8 cellular contexts compared by ENCODE assay signal in the genomic region with DNA sequence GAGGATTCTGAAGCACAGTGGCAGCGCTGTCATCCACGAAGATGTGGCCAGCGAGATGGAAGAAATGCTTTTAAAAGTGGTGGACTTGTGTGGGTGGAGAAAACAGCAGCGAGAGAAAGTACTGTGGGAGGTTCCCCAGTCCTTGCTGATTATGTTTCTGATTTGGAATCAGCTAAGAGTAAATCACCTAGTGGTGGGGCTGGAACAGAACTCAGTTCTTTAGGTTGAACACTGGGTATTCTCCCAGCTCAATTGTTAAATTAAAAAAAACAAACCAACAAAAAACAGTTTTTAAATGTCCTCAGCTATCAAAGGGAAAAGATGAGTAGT. TPM values are rescaled to one million over a fixed set of nuclear protein-coding genes. Genes with fewer than 3 reads are reported as not detected.
A peak's percentile ranks its signal among the peaks of the same experiment; 100 is the strongest.
DNase-seq lines count a peak whose midpoint lies in the region; ATAC-seq and TF ChIP-seq lines count a peak whose summit lies in the region.

No MANE protein-coding gene starts in this region.

- peaks cover 29 to 40% (median 39%) of the 10 kb centered on the region in 4 donors for H3K4me1 Mint-ChIP-seq in CD4-positive, CD25-positive, alpha-beta regulatory T cell
- H3K4me1 Mint-ChIP-seq in activated B cell treated with CpG ODN at 0.5 μM for 24 hours: peaks cover 26% of the 10 kb centered on the region

- peaks cover 25% of the 10 kb centered on the region for H3K4me1 ChIP-seq in CD4-positive, CD25-positive, alpha-beta regulatory T cell (ENCODE audit: control insufficient read depth, insufficient read depth, low read length, poor library complexity, severe bottlenecking)

- H3K27ac ChIP-seq in CD4-positive, CD25-positive, alpha-beta regulatory T cell (ENCODE audit: insufficient read depth, low read length, poor library complexity, severe bottlenecking): peak overlapping the region; percentile 49

- DNase-seq in CD4-positive, CD25-positive, alpha-beta regulatory T cell: peak in 2 of 3 donors; percentile 43 to 56
- DNase-seq in activated B cell treated with CpG ODN at 0.5 μM for 24 hours (no peak), germinal center (ENCODE audit: low spot score) (peak; percentile 57), renal cortical epithelial cell (ENCODE audit: low read depth) (peak; percentile 34), NCI-H2171 (lab: John Stamatoyannopoulos, UW) (no peak)

- peaks cover 27% of the 10 kb centered on the region for H3K27me3 Mint-ChIP-seq in CD4-positive, CD25-positive, alpha-beta regulatory T cell
- peaks cover 29% of the 10 kb centered on the region for H3K27me3 Mint-ChIP-seq in activated B cell treated with CpG ODN at 0.5 μM for 24 hours

- no peaks in the 10 kb centered on the region for H3K36me3 ChIP-seq in CD4-positive, CD25-positive, alpha-beta regulatory T cell (ENCODE audit: control insufficient read depth, insufficient read depth, low read length)

- peak overlapping the region in 1 of 3 donors; percentile 24 for H3K27ac Mint-ChIP-seq in CD4-positive, CD25-positive, alpha-beta regulatory T cell
- H3K27ac Mint-ChIP-seq in activated B cell treated with CpG ODN at 0.5 μM for 24 hours: peak overlapping the region; percentile 30

- peaks cover 15% of the 10 kb centered on the region for H3K27me3 ChIP-seq in CD4-positive, CD25-positive, alpha-beta regulatory T cell (ENCODE audit: control insufficient read depth, insufficient read depth, low read length)

- H3K4me3 ChIP-seq in CD4-positive, CD25-positive, alpha-beta regulatory T cell (ENCODE audit: low read depth, low read length): peak overlapping the region; percentile 94

- POLR2A ChIA-PET in activated B cell treated with CpG ODN at 0.5 μM for 24 hours (lab: Charles Lee): interaction anchor here (0.6 kb wide), 1 partner anchor 10 kb away, joined by 3 read pairs; no protein-coding TSS in a partner anchor

- peak; percentile 29 to 47 for ATAC-seq in CD4-positive, CD25-positive, alpha-beta regulatory T cell (ENCODE audit: low read depth in 2 of 2)
- ATAC-seq in GM19324 (IDR thresholded peaks at IDR 0.05; ENCODE audit: low FRiP score, unreplicated experiment) (peak; percentile 13), HG03378 (IDR thresholded peaks at IDR 0.05; ENCODE audit: unreplicated experiment) (peak; percentile 30), activated B cell treated with CpG ODN at 0.5 μM for 24 hours (ENCODE audit: low read depth) (peak; percentile 53), GM19463 (IDR thresholded peaks at IDR 0.05; ENCODE audit: unreplicated experiment) (no peak)

- H3K36me3 Mint-ChIP-seq in CD4-positive, CD25-positive, alpha-beta regulatory T cell: peaks cover 17% of the 10 kb centered on the region
- peaks cover 22% of the 10 kb centered on the region for H3K36me3 Mint-ChIP-seq in activated B cell treated with CpG ODN at 0.5 μM for 24 hours (ENCODE audit: low read depth)

- CTCF ChIA-PET in activated B cell treated with CpG ODN at 0.5 μM for 24 hours (lab: Charles Lee): no interaction called here

- intact Hi-C loops in activated B cell treated with CpG ODN at 0.5 μM for 24 hours (cut with micrococcal nuclease): no loop called here

- TF ChIP-seq CTCF in activated B cell treated with CpG ODN at 0.5 μM for 24 hours (IDR thresholded peaks at IDR 0.05): no peak

- peak overlapping the region; percentile 71 to 86 (median 84) for H3K4me3 Mint-ChIP-seq in CD4-positive, CD25-positive, alpha-beta regulatory T cell
- H3K4me3 Mint-ChIP-seq in activated B cell treated with CpG ODN at 0.5 μM for 24 hours: peak overlapping the region; percentile 88

- H3K9me3 Mint-ChIP-seq in CD4-positive, CD25-positive, alpha-beta regulatory T cell: peaks cover 0 to 2% (median 0%) of the 10 kb centered on the region in 7 donors
- no peaks in the 10 kb centered on the region for H3K9me3 Mint-ChIP-seq in activated B cell treated with CpG ODN at 0.5 μM for 24 hours

- H3K9me3 ChIP-seq in CD4-positive, CD25-positive, alpha-beta regulatory T cell (ENCODE audit: control insufficient read depth in 2 of 2, low read length in 2 of 2): no peaks in the 10 kb centered on the region

RNA-seq across cellular contexts. Expression of gene ZNF322, which starts 0.5 kb away (rescaled TPM):
- 2.8 TPM for total RNA-seq in CD4-positive, CD25-positive, alpha-beta regulatory T cell
- polyA plus RNA-seq in CD4-positive, CD25-positive, alpha-beta regulatory T cell: 1 to 10 TPM; 5.5 to 8.4 (median 7.6) TPM
- total RNA-seq in activated B cell treated with CpG ODN at 0.5 μM for 24 hours: 18.9 and 20.4 TPM in 2 replicates
- 12.9 and 22.2 TPM in 2 replicates for total RNA-seq in renal cortical epithelial cell

Comparison
In these comparisons a context has a peak if more than half of its experiments do, and no peak if none do; other contexts are left out.
1. DNase-seq: peak in CD4-positive, CD25-positive, alpha-beta regulatory T cell (2 of 3), germinal center (single experiment) and renal cortical epithelial cell (single experiment); none in activated B cell treated with CpG ODN at 0.5 μM for 24 hours (single experiment) and NCI-H2171 (single experiment).